8 cellular contexts compared by ENCODE assay signal in genomic region chrX:131675596-131676194, GRCh38.
DNase-seq lines count a peak whose midpoint lies in the region; ATAC-seq and TF ChIP-seq lines count a peak whose summit lies in the region.

No MANE protein-coding gene starts in this region.

- peaks cover 0 to 62% (median 0%) of the 10 kb centered on the region in 7 donors for H3K27me3 ChIP-seq in heart right ventricle

- no peaks in the 10 kb centered on the region for H3K4me1 ChIP-seq in heart right ventricle

- DNase-seq in heart right ventricle (no peak), Right ventricle myocardium inferior (ENCODE audit: missing footprints) (no peak), KBM-7 (peak; percentile 52), astrocyte of the spinal cord (ENCODE audit: low read depth, low spot score) (peak; percentile 13), retina (peak; percentile 7), NCI-H2029 treated with DMSO at 0.1 percent for 48 hours (lab: John Stamatoyannopoulos, UW) (no peak), ureter (ENCODE audit: low spot score) (no peak)
- no peak for DNase-seq in activated effector memory CD4-positive, alpha-beta T cell treated with anti-CD3 and anti-CD28 coated beads, Interleukin-2, amount 50 U/mL, for 16 hours

- H3K27ac ChIP-seq in heart right ventricle: no peak overlapping the region

- no peak for ATAC-seq in heart right ventricle
- no peak for ATAC-seq in Right ventricle myocardium inferior

- in situ Hi-C loops in KBM-7 (cut with MboI; ENCODE audit: low pct_unique_long_range_greater_than_20kb, low sequenced_read_pairs): no loop called here
- in situ Hi-C loops in astrocyte of the spinal cord (cut with HindIII; ENCODE audit: low sequenced_read_pairs): no loop called here

- no peaks in the 10 kb centered on the region for H3K9me3 ChIP-seq in heart right ventricle

- 0 to 3% methylated on average over 1 of the region's 1 CpG for whole genome bisulfite sequencing in heart right ventricle, 2 donors

- H3K4me3 ChIP-seq in heart right ventricle (no peak overlapping the region), astrocyte of the spinal cord (ENCODE audit: low read depth, low read length) (no peak overlapping the region)

- TF ChIP-seq CTCF in heart right ventricle (IDR thresholded peaks at IDR 0.05) (peak in 6 of 9 donors; percentile 12 to 54 (median 28)), astrocyte of the spinal cord (IDR thresholded peaks at IDR 0.05; ENCODE audit: low read depth, low read length) (peak; percentile 67)

- intact Hi-C loops in heart right ventricle (cut with DNase I) (loop anchor here in 2 of 10 donors (5.0 kb wide), 1 partner anchor 698 kb away; no protein-coding TSS in a partner anchor), Right ventricle myocardium inferior (cut with DNase I) (no loop called here)

- no peaks in the 10 kb centered on the region for H3K36me3 ChIP-seq in heart right ventricle

Comparison
In these comparisons a context has a peak if more than half of its experiments do, and no peak if none do; other contexts are left out.
1. DNase-seq: peak in KBM-7 (single experiment), astrocyte of the spinal cord (single experiment) and retina (single experiment); none in heart right ventricle (0 of 2), Right ventricle myocardium inferior (single experiment), activated effector memory CD4-positive, alpha-beta T cell treated with anti-CD3 and anti-CD28 coated beads, Interleukin-2, amount 50 U/mL, for 16 hours (single experiment), NCI-H2029 treated with DMSO at 0.1 percent for 48 hours (single experiment) and ureter (single experiment).